Comparison of ENCODE assay signal across 9 cellular contexts in genomic region chr20:43681991-43682410, GRCh38. TPM values are rescaled to one million over a fixed set of nuclear protein-coding genes. Genes with fewer than 3 reads are reported as not detected.
DNase-seq lines count a peak whose midpoint lies in the region; ATAC-seq and TF ChIP-seq lines count a peak whose summit lies in the region.
"Had no signal": no experiment of that assay in that cellular context is flagged by ENCODE, and none has a peak within 500 bp of the region (broad histone marks: within the 10 kb centered on the region; RNA-seq: fewer than 3 reads in every experiment).

No MANE protein-coding gene starts in this region.

- H3K4me2 ChIP-seq in MM.1S (ENCODE audit: low read depth, low read length), result peak overlapping the region; percentile 95

- DNase-seq in MM.1S, result peak; percentile 99
- DNase-seq in mucosa of descending colon, result peak in 2 of 3 donors; percentile 34 to 75
- DNase-seq in stimulated activated CD4-positive, alpha-beta T cell treated with anti-CD3 and anti-CD28 coated beads, Interleukin-2, amount 100 ng/mL, for 24 hours, result no peak
- no peak for DNase-seq in stimulated activated naive CD4-positive, alpha-beta T cell treated with Interleukin-2 at 50 U/mL for 16 hours (lab: John Stamatoyannopoulos, UW)
- DNase-seq in erythroblast (lab: John Stamatoyannopoulos, UW), result no peak
- DNase-seq in AG08395 (ENCODE audit: low spot score), result no peak
- DNase-seq: IMR-90 had no signal

- H3F3A ChIP-seq in MM.1S (ENCODE audit: insufficient read depth, low read length), result peaks cover 37% of the 10 kb centered on the region

- H3K9me2 ChIP-seq in MM.1S (replicated peaks; ENCODE audit: insufficient read depth, low read length), result no peaks in the 10 kb centered on the region

- no peaks in the 10 kb centered on the region for H3K9me3 ChIP-seq in MM.1S (replicated peaks; ENCODE audit: insufficient read depth, low read length)
- H3K9me3 ChIP-seq in mucosa of descending colon, result no peaks in the 10 kb centered on the region

- TF ChIP-seq POLR2A in erythroblast (IDR thresholded peaks at IDR 0.05; ENCODE audit: low read length), result no peak

- TF ChIP-seq CTCF in MM.1S (IDR thresholded peaks at IDR 0.05; ENCODE audit: low read length) (no peak), mucosa of descending colon (IDR thresholded peaks at IDR 0.05) (no peak)

- H3K27ac ChIP-seq in MM.1S (ENCODE audit: low read length), result peak overlapping the region; percentile 98

- H3K36me3 ChIP-seq in MM.1S (replicated peaks; ENCODE audit: insufficient read depth, low read length), result 0 out of 2 replicates have a peak, but pooled peaks cover 3% of the 10 kb centered on the region
- H3K36me3 ChIP-seq in mucosa of descending colon (ENCODE audit: low read depth), result no peaks in the 10 kb centered on the region

- ATAC-seq in GM18867 (IDR thresholded peaks at IDR 0.05; ENCODE audit: unreplicated experiment), result peak; percentile 92
- peak; percentile 75 for ATAC-seq in GM21825 (IDR thresholded peaks at IDR 0.05; ENCODE audit: unreplicated experiment)
- ATAC-seq in mucosa of descending colon, result peak; percentile 88

- peaks cover 54% of the 10 kb centered on the region for H3K79me2 ChIP-seq in MM.1S (ENCODE audit: low read length)

- intact Hi-C loops in mucosa of descending colon (cut with DNase I, micrococcal nuclease), result no loop called here

- H2AFZ ChIP-seq in MM.1S (ENCODE audit: low read length), result no peak overlapping the region

- no peaks in the 10 kb centered on the region for H3K27me3 ChIP-seq in MM.1S (replicated peaks; ENCODE audit: insufficient read depth, low read length)

- H4K20me1 ChIP-seq in MM.1S (ENCODE audit: insufficient read depth, low read length), result no peaks in the 10 kb centered on the region

- H3K9ac ChIP-seq in MM.1S (ENCODE audit: low read length), result peak overlapping the region; percentile 98

- H3K4me1 ChIP-seq in MM.1S (ENCODE audit: low read length) (peaks cover 39% of the 10 kb centered on the region), mucosa of descending colon (ENCODE audit: low read depth) (no peaks in the 10 kb centered on the region)

- H3K4me3 ChIP-seq in MM.1S (ENCODE audit: low read length) (peak overlapping the region; percentile 59), mucosa of descending colon (no peak overlapping the region)

RNA-seq across cellular contexts. Expression of gene MYBL2, which starts 15.1 kb away (rescaled TPM):
- 10 to 100 TPM in 1 of 3 donors, 1 to 10 TPM in 2; 1.9 to 19.5 (median 5.1) TPM for total RNA-seq in mucosa of descending colon

RNA-seq across cellular contexts. Expression of gene GTSF1L, which starts 44.8 kb away (rescaled TPM):
- total RNA-seq in mucosa of descending colon, result not detected
- total RNA-seq: IMR-90 had no signal

Comparison
In these comparisons a context has a peak if more than half of its experiments do, and no peak if none do; other contexts are left out.
1. DNase-seq: peak in MM.1S (single experiment) and mucosa of descending colon (2 of 3); none in stimulated activated CD4-positive, alpha-beta T cell treated with anti-CD3 and anti-CD28 coated beads, Interleukin-2, amount 100 ng/mL, for 24 hours (0 of 2), stimulated activated naive CD4-positive, alpha-beta T cell treated with Interleukin-2 at 50 U/mL for 16 hours (single experiment), erythroblast (0 of 2) and AG08395 (single experiment).
2. Peak in every context shown above with its lines, with median percentiles within 50 percentile points of each other: ATAC-seq.